1 cellular context compared by ENCODE assay signal in the genomic region with DNA sequence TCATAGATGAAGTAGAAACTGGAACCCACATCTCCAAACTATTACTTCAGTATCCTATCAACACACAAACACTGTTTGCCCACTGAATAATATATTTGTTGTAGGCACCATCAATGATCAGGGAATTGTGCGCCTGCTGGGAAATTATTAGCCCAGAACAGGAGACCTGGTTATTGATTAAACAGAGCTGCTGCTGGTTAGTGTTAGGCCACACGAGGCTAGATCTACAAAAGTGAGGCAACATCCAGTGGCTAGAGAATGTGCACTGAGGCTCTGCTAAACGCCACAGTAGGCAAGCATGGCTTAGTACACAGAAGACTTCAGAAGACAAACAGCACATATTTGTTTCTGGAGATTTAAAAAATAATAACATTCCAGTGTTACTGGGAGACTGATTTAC.
TF ChIP-seq lines count a peak whose summit lies in the region.

No MANE protein-coding gene starts in this region.

TF ChIP-seq in HepG2, 621 proteins besides CTCF, POLR2A, EP300 and RAD21 (continued from another document and continues in another):
- TF ChIP-seq, protein P1, sequence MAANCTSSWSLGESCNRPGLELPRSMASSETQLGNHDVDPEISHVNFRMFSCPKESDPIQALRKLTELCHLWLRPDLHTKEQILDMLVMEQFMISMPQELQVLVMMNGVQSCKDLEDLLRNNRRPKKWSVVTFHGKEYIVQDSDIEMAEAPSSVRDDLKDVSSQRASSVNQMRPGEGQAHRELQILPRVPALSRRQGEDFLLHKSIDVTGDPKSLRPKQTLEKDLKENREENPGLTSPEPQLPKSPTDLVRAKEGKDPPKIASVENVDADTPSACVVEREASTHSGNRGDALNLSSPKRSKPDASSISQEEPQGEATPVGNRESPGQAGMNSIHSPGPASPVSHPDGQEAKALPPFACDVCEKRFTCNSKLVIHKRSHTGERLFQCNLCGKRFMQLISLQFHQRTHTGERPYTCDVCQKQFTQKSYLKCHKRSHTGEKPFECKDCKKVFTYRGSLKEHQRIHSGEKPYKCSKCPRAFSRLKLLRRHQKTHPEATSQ (CRISPR knock-in tag; IDR thresholded peaks at IDR 0.05; ENCODE audit: borderline replicate concordance): no peak
- peak; percentile 20; the same call in 1 of the 2 replicates for TF ChIP-seq FOXJ3 (CRISPR knock-in tag; IDR thresholded peaks at IDR 0.05; ENCODE audit: borderline replicate concordance)
- no peak for TF ChIP-seq ZNF766 (CRISPR knock-in tag; IDR thresholded peaks at IDR 0.05; ENCODE audit: borderline replicate concordance)
- no peak for TF ChIP-seq ZNF564 (CRISPR knock-in tag; IDR thresholded peaks at IDR 0.05)
- TF ChIP-seq ZNF33B (CRISPR knock-in tag; IDR thresholded peaks at IDR 0.05): no peak
- TF ChIP-seq, protein P2, sequence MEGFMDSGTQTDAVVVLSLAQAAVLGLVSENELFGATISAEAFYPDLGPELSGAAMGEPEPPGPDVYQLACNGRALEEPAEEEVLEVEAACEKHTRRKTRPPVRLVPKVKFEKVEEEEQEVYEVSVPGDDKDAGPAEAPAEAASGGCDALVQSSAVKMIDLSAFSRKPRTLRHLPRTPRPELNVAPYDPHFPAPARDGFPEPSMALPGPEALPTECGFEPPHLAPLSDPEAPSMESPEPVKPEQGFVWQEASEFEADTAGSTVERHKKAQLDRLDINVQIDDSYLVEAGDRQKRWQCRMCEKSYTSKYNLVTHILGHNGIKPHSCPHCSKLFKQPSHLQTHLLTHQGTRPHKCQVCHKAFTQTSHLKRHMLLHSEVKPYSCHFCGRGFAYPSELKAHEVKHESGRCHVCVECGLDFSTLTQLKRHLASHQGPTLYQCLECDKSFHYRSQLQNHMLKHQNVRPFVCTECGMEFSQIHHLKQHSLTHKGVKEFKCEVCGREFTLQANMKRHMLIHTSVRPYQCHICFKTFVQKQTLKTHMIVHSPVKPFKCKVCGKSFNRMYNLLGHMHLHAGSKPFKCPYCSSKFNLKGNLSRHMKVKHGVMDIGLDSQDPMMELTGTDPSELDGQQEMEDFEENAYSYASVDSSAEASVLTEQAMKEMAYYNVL (CRISPR knock-in tag; IDR thresholded peaks at IDR 0.05; ENCODE audit: borderline replicate concordance): no peak
- TF ChIP-seq FLYWCH1 (CRISPR knock-in tag; IDR thresholded peaks at IDR 0.05): no peak
- no peak for TF ChIP-seq GLI4 (CRISPR knock-in tag; IDR thresholded peaks at IDR 0.05; ENCODE audit: borderline replicate concordance)
- no peak for TF ChIP-seq ZNF670 (CRISPR knock-in tag; IDR thresholded peaks at IDR 0.05; ENCODE audit: borderline replicate concordance)
- TF ChIP-seq ISX (CRISPR knock-in tag; conservative IDR thresholded peaks at IDR 0.05): no peak
- TF ChIP-seq ZNF343 (CRISPR knock-in tag; IDR thresholded peaks at IDR 0.05): no peak
- TF ChIP-seq, protein P3, sequence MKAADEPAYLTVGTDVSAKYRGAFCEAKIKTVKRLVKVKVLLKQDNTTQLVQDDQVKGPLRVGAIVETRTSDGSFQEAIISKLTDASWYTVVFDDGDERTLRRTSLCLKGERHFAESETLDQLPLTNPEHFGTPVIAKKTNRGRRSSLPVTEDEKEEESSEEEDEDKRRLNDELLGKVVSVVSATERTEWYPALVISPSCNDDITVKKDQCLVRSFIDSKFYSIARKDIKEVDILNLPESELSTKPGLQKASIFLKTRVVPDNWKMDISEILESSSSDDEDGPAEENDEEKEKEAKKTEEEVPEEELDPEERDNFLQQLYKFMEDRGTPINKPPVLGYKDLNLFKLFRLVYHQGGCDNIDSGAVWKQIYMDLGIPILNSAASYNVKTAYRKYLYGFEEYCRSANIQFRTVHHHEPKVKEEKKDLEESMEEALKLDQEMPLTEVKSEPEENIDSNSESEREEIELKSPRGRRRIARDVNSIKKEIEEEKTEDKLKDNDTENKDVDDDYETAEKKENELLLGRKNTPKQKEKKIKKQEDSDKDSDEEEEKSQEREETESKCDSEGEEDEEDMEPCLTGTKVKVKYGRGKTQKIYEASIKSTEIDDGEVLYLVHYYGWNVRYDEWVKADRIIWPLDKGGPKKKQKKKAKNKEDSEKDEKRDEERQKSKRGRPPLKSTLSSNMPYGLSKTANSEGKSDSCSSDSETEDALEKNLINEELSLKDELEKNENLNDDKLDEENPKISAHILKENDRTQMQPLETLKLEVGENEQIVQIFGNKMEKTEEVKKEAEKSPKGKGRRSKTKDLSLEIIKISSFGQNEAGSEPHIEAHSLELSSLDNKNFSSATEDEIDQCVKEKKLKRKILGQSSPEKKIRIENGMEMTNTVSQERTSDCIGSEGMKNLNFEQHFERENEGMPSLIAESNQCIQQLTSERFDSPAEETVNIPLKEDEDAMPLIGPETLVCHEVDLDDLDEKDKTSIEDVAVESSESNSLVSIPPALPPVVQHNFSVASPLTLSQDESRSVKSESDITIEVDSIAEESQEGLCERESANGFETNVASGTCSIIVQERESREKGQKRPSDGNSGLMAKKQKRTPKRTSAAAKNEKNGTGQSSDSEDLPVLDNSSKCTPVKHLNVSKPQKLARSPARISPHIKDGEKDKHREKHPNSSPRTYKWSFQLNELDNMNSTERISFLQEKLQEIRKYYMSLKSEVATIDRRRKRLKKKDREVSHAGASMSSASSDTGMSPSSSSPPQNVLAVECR (CRISPR knock-in tag; IDR thresholded peaks at IDR 0.05; ENCODE audit: borderline replicate concordance): peak; percentile 48; the same call in 1 of the 2 replicates
- TF ChIP-seq ZNF709 (CRISPR knock-in tag; IDR thresholded peaks at IDR 0.05): no peak
- TF ChIP-seq ZNF749 (CRISPR knock-in tag; IDR thresholded peaks at IDR 0.05; ENCODE audit: borderline replicate concordance): no peak
- no peak for TF ChIP-seq ZNF775 (CRISPR knock-in tag; IDR thresholded peaks at IDR 0.05; ENCODE audit: borderline replicate concordance)
- TF ChIP-seq CREM (IDR thresholded peaks at IDR 0.05): 0 out of 2 replicates have a peak, but pooled peaks have one; percentile 31
- no peak for TF ChIP-seq CREM (CRISPR knock-in tag; IDR thresholded peaks at IDR 0.05)
- TF ChIP-seq, protein P4, sequence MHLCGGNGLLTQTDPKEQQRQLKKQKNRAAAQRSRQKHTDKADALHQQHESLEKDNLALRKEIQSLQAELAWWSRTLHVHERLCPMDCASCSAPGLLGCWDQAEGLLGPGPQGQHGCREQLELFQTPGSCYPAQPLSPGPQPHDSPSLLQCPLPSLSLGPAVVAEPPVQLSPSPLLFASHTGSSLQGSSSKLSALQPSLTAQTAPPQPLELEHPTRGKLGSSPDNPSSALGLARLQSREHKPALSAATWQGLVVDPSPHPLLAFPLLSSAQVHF (CRISPR knock-in tag; IDR thresholded peaks at IDR 0.05): no peak
- TF ChIP-seq MAFK (conservative IDR thresholded peaks at IDR 0.05 in 1 of 2, IDR thresholded peaks at IDR 0.05 in 1 of 2; ENCODE audit: low read length in 2 of 2): no peak
- TF ChIP-seq RBAK (CRISPR knock-in tag; IDR thresholded peaks at IDR 0.05): no peak
- no peak for TF ChIP-seq ZNF878 (CRISPR knock-in tag; IDR thresholded peaks at IDR 0.05)
- TF ChIP-seq, protein P5, sequence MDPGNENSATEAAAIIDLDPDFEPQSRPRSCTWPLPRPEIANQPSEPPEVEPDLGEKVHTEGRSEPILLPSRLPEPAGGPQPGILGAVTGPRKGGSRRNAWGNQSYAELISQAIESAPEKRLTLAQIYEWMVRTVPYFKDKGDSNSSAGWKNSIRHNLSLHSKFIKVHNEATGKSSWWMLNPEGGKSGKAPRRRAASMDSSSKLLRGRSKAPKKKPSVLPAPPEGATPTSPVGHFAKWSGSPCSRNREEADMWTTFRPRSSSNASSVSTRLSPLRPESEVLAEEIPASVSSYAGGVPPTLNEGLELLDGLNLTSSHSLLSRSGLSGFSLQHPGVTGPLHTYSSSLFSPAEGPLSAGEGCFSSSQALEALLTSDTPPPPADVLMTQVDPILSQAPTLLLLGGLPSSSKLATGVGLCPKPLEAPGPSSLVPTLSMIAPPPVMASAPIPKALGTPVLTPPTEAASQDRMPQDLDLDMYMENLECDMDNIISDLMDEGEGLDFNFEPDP (CRISPR knock-in tag; conservative IDR thresholded peaks at IDR 0.05): no peak
- TF ChIP-seq ZMAT3 (CRISPR knock-in tag; conservative IDR thresholded peaks at IDR 0.05): no peak
- TF ChIP-seq, protein P6, sequence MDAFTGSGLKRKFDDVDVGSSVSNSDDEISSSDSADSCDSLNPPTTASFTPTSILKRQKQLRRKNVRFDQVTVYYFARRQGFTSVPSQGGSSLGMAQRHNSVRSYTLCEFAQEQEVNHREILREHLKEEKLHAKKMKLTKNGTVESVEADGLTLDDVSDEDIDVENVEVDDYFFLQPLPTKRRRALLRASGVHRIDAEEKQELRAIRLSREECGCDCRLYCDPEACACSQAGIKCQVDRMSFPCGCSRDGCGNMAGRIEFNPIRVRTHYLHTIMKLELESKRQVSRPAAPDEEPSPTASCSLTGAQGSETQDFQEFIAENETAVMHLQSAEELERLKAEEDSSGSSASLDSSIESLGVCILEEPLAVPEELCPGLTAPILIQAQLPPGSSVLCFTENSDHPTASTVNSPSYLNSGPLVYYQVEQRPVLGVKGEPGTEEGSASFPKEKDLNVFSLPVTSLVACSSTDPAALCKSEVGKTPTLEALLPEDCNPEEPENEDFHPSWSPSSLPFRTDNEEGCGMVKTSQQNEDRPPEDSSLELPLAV (CRISPR knock-in tag; conservative IDR thresholded peaks at IDR 0.05; ENCODE audit: low read depth): no peak
- TF ChIP-seq, protein P7, sequence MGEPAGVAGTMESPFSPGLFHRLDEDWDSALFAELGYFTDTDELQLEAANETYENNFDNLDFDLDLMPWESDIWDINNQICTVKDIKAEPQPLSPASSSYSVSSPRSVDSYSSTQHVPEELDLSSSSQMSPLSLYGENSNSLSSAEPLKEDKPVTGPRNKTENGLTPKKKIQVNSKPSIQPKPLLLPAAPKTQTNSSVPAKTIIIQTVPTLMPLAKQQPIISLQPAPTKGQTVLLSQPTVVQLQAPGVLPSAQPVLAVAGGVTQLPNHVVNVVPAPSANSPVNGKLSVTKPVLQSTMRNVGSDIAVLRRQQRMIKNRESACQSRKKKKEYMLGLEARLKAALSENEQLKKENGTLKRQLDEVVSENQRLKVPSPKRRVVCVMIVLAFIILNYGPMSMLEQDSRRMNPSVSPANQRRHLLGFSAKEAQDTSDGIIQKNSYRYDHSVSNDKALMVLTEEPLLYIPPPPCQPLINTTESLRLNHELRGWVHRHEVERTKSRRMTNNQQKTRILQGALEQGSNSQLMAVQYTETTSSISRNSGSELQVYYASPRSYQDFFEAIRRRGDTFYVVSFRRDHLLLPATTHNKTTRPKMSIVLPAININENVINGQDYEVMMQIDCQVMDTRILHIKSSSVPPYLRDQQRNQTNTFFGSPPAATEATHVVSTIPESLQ (CRISPR knock-in tag; conservative IDR thresholded peaks at IDR 0.05): no peak
- no peak for TF ChIP-seq ZFAT (CRISPR knock-in tag; conservative IDR thresholded peaks at IDR 0.05)
- TF ChIP-seq ZNF772 (CRISPR knock-in tag; IDR thresholded peaks at IDR 0.05): no peak
- no peak for TF ChIP-seq EHMT2 (IDR thresholded peaks at IDR 0.05; ENCODE audit: borderline replicate concordance, low read depth, low read length)
- TF ChIP-seq SAFB2 (CRISPR knock-in tag; IDR thresholded peaks at IDR 0.05; ENCODE audit: borderline replicate concordance, low read depth): no peak
- no peak for TF ChIP-seq ZNF329 (CRISPR knock-in tag; IDR thresholded peaks at IDR 0.05; ENCODE audit: low read depth)
- TF ChIP-seq ZSCAN20 (CRISPR knock-in tag; IDR thresholded peaks at IDR 0.05; ENCODE audit: borderline replicate concordance): no peak
- TF ChIP-seq HES4 (CRISPR knock-in tag; IDR thresholded peaks at IDR 0.05; ENCODE audit: borderline replicate concordance): no peak
- TF ChIP-seq ZNF724P (CRISPR knock-in tag; IDR thresholded peaks at IDR 0.05; ENCODE audit: borderline replicate concordance): no peak
- TF ChIP-seq ZSCAN31 (CRISPR knock-in tag; IDR thresholded peaks at IDR 0.05; ENCODE audit: low read depth): no peak
- TF ChIP-seq, protein P8, sequence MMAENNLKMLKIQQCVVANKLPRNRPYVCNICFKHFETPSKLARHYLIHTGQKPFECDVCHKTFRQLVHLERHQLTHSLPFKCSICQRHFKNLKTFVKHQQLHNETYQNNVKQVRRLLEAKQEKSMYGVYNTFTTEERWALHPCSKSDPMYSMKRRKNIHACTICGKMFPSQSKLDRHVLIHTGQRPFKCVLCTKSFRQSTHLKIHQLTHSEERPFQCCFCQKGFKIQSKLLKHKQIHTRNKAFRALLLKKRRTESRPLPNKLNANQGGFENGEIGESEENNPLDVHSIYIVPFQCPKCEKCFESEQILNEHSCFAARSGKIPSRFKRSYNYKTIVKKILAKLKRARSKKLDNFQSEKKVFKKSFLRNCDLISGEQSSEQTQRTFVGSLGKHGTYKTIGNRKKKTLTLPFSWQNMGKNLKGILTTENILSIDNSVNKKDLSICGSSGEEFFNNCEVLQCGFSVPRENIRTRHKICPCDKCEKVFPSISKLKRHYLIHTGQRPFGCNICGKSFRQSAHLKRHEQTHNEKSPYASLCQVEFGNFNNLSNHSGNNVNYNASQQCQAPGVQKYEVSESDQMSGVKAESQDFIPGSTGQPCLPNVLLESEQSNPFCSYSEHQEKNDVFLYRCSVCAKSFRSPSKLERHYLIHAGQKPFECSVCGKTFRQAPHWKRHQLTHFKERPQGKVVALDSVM (CRISPR knock-in tag; IDR thresholded peaks at IDR 0.05): peak; percentile 44; the same call in 1 of the 2 replicates
- TF ChIP-seq, protein P9, sequence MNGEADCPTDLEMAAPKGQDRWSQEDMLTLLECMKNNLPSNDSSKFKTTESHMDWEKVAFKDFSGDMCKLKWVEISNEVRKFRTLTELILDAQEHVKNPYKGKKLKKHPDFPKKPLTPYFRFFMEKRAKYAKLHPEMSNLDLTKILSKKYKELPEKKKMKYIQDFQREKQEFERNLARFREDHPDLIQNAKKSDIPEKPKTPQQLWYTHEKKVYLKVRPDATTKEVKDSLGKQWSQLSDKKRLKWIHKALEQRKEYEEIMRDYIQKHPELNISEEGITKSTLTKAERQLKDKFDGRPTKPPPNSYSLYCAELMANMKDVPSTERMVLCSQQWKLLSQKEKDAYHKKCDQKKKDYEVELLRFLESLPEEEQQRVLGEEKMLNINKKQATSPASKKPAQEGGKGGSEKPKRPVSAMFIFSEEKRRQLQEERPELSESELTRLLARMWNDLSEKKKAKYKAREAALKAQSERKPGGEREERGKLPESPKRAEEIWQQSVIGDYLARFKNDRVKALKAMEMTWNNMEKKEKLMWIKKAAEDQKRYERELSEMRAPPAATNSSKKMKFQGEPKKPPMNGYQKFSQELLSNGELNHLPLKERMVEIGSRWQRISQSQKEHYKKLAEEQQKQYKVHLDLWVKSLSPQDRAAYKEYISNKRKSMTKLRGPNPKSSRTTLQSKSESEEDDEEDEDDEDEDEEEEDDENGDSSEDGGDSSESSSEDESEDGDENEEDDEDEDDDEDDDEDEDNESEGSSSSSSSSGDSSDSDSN (CRISPR knock-in tag; IDR thresholded peaks at IDR 0.05): no peak
- TF ChIP-seq CBX2 (IDR thresholded peaks at IDR 0.05; ENCODE audit: low read depth, low read length): no peak
- TF ChIP-seq CBX2 (CRISPR knock-in tag; IDR thresholded peaks at IDR 0.05; ENCODE audit: low read depth): no peak
